ENCODE assay signal across 14 cellular contexts in the genomic region with DNA sequence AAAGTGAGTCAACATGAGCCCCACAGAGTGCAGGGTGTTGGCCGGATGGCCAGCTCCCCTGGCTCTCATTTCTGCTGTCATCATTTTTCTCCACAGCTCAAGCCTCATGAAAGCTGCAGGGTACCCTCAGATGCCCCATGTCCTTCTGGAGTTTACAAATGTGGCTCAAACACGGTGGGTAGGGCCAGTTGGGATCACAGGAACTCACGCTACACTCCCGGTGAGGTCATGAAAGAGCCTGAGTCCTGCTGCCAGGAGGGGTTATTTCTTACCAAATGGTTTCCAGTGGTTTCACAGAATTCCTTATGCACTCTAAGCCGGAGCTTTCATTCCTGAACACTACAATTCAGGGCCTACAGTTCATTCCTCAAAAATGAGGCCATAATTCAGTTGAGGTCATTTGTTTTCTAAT.
DNase-seq lines count a peak whose midpoint lies in the region; ATAC-seq and TF ChIP-seq lines count a peak whose summit lies in the region.
"Had no signal": no experiment of that assay in that cellular context is flagged by ENCODE, and none has a peak within 500 bp of the region (broad histone marks: within the 10 kb centered on the region; RNA-seq: fewer than 3 reads in every experiment).

No MANE protein-coding gene starts in this region.

- DNase-seq in BJ (ENCODE audit: low read depth) (peak; percentile 96), NCI-H226 (peak; percentile 73), epidermal melanocyte (ENCODE audit: insufficient read length, low spot score) (peak; percentile 31), osteoblast (ENCODE audit: insufficient read length, low spot score, missing footprints) (no peak), erythroblast (lab: John Stamatoyannopoulos, UW) (no peak)
- no peak for DNase-seq in effector memory CD4-positive, alpha-beta T cell
- DNase-seq: activated T-cell treated with anti-CD3 and anti-CD28 coated beads, Interleukin-2, amount 50 U/mL, for 48 hours; CD4-positive, alpha-beta T cell; left lung; NCI-H345; upper lobe of left lung had no signal

- no peak for TF ChIP-seq POLR2A in erythroblast (IDR thresholded peaks at IDR 0.05; ENCODE audit: low read length)

- H3K4me1 ChIP-seq in osteoblast (ENCODE audit: insufficient read depth, low read length) = peaks cover 35% of the 10 kb centered on the region
- H3K4me1 ChIP-seq in effector memory CD4-positive, alpha-beta T cell (ENCODE audit: control insufficient read depth, insufficient read depth, low read length, poor library complexity, severe bottlenecking) = no peaks in the 10 kb centered on the region
- H3K4me1 ChIP-seq: left lung had no signal

- H2AFZ ChIP-seq in osteoblast (ENCODE audit: low read length) = peak overlapping the region; percentile 14

- TF ChIP-seq CTCF in BJ (IDR thresholded peaks at IDR 0.05; ENCODE audit: insufficient read depth, low read depth, low read length) (no peak), osteoblast (IDR thresholded peaks at IDR 0.05; ENCODE audit: extremely low read depth, low read depth, low read length) (no peak)

- H3K36me3 ChIP-seq in BJ (ENCODE audit: control insufficient read depth, insufficient read depth, low read length) = no peaks in the 10 kb centered on the region
- no peaks in the 10 kb centered on the region for H3K36me3 ChIP-seq in osteoblast (ENCODE audit: insufficient read depth, low read length)
- H3K36me3 ChIP-seq in effector memory CD4-positive, alpha-beta T cell (ENCODE audit: control insufficient read depth, insufficient read depth, low read length) = no peaks in the 10 kb centered on the region
- H3K36me3 ChIP-seq: cardiac muscle cell, left lung, upper lobe of left lung had no signal

- POLR2A ChIA-PET in BJ (lab: Charles Lee) = no interaction called here

- H3K9me3 ChIP-seq in osteoblast (ENCODE audit: low read depth, low read length) = no peaks in the 10 kb centered on the region
- no peaks in the 10 kb centered on the region for H3K9me3 ChIP-seq in effector memory CD4-positive, alpha-beta T cell (ENCODE audit: control insufficient read depth, low read length)
- H3K9me3 ChIP-seq: left lung, upper lobe of left lung had no signal

- no peaks in the 10 kb centered on the region for H3K27me3 ChIP-seq in BJ (ENCODE audit: control insufficient read depth, insufficient read depth, low read length)
- H3K27me3 ChIP-seq in osteoblast (ENCODE audit: insufficient read depth, low read length) = no peaks in the 10 kb centered on the region
- H3K27me3 ChIP-seq in effector memory CD4-positive, alpha-beta T cell (replicated peaks; ENCODE audit: control insufficient read depth, insufficient read depth, low read length, poor library complexity, severe bottlenecking) = no peaks in the 10 kb centered on the region
- H3K27me3 ChIP-seq: cardiac muscle cell, left lung, upper lobe of left lung had no signal

- no peaks in the 10 kb centered on the region for H3K79me2 ChIP-seq in osteoblast (ENCODE audit: insufficient read depth, low read length)

- H3K4me2 ChIP-seq in osteoblast (ENCODE audit: insufficient read depth, low read length) = peak overlapping the region; percentile 68

- H4K20me1 ChIP-seq in osteoblast (ENCODE audit: insufficient read depth, low read length) = no peaks in the 10 kb centered on the region

- H3K4me3 ChIP-seq in BJ (ENCODE audit: low read depth, low read length) (no peak overlapping the region), osteoblast (ENCODE audit: insufficient read depth, low read length) (no peak overlapping the region)
- no peak overlapping the region for H3K4me3 ChIP-seq in effector memory CD4-positive, alpha-beta T cell (ENCODE audit: insufficient read depth, low read depth, low read length, poor library complexity, severe bottlenecking)
- H3K4me3 ChIP-seq: cardiac muscle cell, left lung, upper lobe of left lung had no signal

- H3K27ac ChIP-seq in osteoblast (ENCODE audit: low read depth, low read length) = peak overlapping the region; percentile 93
- H3K27ac ChIP-seq in effector memory CD4-positive, alpha-beta T cell (ENCODE audit: insufficient read depth, low read length, poor library complexity, severe bottlenecking) = no peak overlapping the region
- H3K27ac ChIP-seq: cardiac muscle cell had no signal

- CTCF ChIA-PET in BJ (lab: Yijun Ruan, JAX) = interaction anchor here (0.6 to 2.3 kb wide), 12 partner anchors 10 to 962 kb away, joined by 3 to 7 read pairs (median 3); no protein-coding TSS in a partner anchor

- no peak for ATAC-seq in GM18907 (IDR thresholded peaks at IDR 0.05; ENCODE audit: unreplicated experiment)
- no peak for ATAC-seq in GM21423 (IDR thresholded peaks at IDR 0.05; ENCODE audit: unreplicated experiment)
- ATAC-seq: left lung had no signal

Comparison
In these comparisons a context has a peak if more than half of its experiments do, and no peak if none do; other contexts are left out.
1. DNase-seq: peak in BJ (single experiment), NCI-H226 (single experiment) and epidermal melanocyte (single experiment); none in osteoblast (single experiment), erythroblast (0 of 2) and effector memory CD4-positive, alpha-beta T cell (0 of 3).